20 cellular contexts compared by ENCODE assay signal in the genomic region with DNA sequence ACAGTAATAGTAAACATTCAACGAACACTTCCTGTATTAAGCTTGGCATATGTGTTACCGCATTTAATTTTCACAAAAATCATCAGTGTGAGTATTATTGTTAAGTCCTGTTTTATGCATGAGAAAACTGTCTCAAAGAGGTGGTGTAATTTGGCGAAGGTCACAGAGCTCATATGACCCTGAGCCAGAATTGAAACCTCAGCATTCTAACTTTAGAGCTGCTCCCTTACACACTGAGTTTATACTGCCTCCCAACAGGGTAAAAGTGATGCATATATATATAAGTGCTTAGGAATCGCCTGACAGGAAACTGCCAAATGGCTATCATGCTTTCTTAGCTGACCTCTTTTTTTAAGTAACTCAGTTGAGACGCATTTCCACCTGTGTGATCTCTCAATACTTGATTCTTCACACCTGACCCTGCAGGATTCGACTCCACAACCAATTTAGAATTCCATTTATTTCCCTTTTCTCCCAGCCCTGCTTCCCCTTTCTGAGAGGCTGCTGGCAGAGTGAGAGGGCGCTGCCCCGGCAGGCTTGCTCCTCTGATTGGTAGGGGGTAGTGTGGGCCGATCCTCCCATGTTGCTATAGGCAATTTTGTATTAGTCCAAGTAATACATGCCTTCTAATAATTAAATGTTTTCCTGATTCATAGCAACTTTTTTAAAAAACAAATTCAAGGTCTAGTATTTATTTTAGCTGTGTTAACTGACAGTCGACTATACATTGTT. TPM values are rescaled to one million over a fixed set of nuclear protein-coding genes. Genes with fewer than 3 reads are reported as not detected.
DNase-seq lines count a peak whose midpoint lies in the region; ATAC-seq and TF ChIP-seq lines count a peak whose summit lies in the region.
"Had no signal": no experiment of that assay in that cellular context is flagged by ENCODE, and none has a peak within 500 bp of the region (broad histone marks: within the 10 kb centered on the region; RNA-seq: fewer than 3 reads in every experiment).

No MANE protein-coding gene starts in this region.

- peaks cover 30% of the 10 kb centered on the region for H3K4me1 Mint-ChIP-seq in dendritic cell treated with granulocyte-macrophage colony-stimulating factor and Interleukin-4, amounts not matched to agents 40 ng/mL and 50 ng/mL, for 4 days (ENCODE audit: low read depth)
- H3K4me1 Mint-ChIP-seq in nephron progenitor cell = no peaks in the 10 kb centered on the region
- H3K4me1 Mint-ChIP-seq in CD8-positive, alpha-beta T cell (ENCODE audit: low read depth) = peaks cover 8% of the 10 kb centered on the region

- intact Hi-C loops in Right ventricle myocardium superior (cut with DNase I) (no loop called here), left ventricle myocardium inferior (cut with micrococcal nuclease) (no loop called here)
- intact Hi-C loops in dendritic cell treated with granulocyte-macrophage colony-stimulating factor and Interleukin-4, amounts not matched to agents 40 ng/mL and 50 ng/mL, for 4 days (cut with micrococcal nuclease) = no loop called here
- intact Hi-C loops in CD8-positive, alpha-beta T cell (cut with DNase I, micrococcal nuclease) = loop anchor here in 1 of 2 experiments (10.0 kb wide), 1 partner anchor 483 kb away; a partner anchor contains a TSS

- no peak overlapping the region for H3K4ac ChIP-seq in mesenchymal stem cell (ENCODE audit: low read depth in 1 of 2, low read length in 2 of 2)

- H3K18ac ChIP-seq in mesenchymal stem cell (ENCODE audit: low read depth in 1 of 2, low read length in 2 of 2) = no peak overlapping the region

- no peak overlapping the region for H3K23ac ChIP-seq in mesenchymal stem cell (ENCODE audit: low read length in 2 of 2)

- 100% methylated on average over 5 of the region's 10 CpGs for WGBS in mesenchymal stem cell

- no peak overlapping the region for H4K8ac ChIP-seq in mesenchymal stem cell (ENCODE audit: low read length)

- no peaks in the 10 kb centered on the region for H3K27me3 Mint-ChIP-seq in dendritic cell treated with granulocyte-macrophage colony-stimulating factor and Interleukin-4, amounts not matched to agents 40 ng/mL and 50 ng/mL, for 4 days
- H3K27me3 Mint-ChIP-seq in nephron progenitor cell (ENCODE audit: low read depth, poor library complexity) = no peaks in the 10 kb centered on the region
- no peaks in the 10 kb centered on the region for H3K27me3 Mint-ChIP-seq in CD8-positive, alpha-beta T cell (ENCODE audit: low read depth)
- H3K27me3 Mint-ChIP-seq: CD4-positive, alpha-beta memory T cell had no signal

- peak; percentile 65 for ATAC-seq in Right ventricle myocardium superior (ENCODE audit: poor library complexity)
- ATAC-seq in CD8-positive, alpha-beta T cell = no peak
- ATAC-seq: GM12878 had no signal

- H2BK15ac ChIP-seq in mesenchymal stem cell (ENCODE audit: low read depth, poor library complexity, severe bottlenecking) = no peak overlapping the region

- POLR2A ChIA-PET in CD8-positive, alpha-beta T cell (lab: Charles Lee) = no interaction called here

- H2BK12ac ChIP-seq in mesenchymal stem cell (ENCODE audit: low read length in 2 of 2) = no peak overlapping the region

- CTCF ChIA-PET in CD8-positive, alpha-beta T cell (lab: Charles Lee) = interaction anchor here (1.0 kb wide), 1 partner anchor 36 kb away, joined by 3 read pairs; no protein-coding TSS in a partner anchor

- no peak overlapping the region for H3K27ac ChIP-seq in left ventricle myocardium inferior (replicated peaks)
- H3K27ac ChIP-seq in mesenchymal stem cell (ENCODE audit: low read length, poor library complexity, severe bottlenecking) = no peak overlapping the region
- H3K27ac ChIP-seq in CD8-positive, alpha-beta T cell (ENCODE audit: low read depth, low read length) = no peak overlapping the region

- no peaks in the 10 kb centered on the region for H3K9me3 ChIP-seq in left ventricle myocardium inferior (replicated peaks)
- no peaks in the 10 kb centered on the region for H3K9me3 ChIP-seq in mesenchymal stem cell (ENCODE audit: control insufficient read depth, low read length)
- no peaks in the 10 kb centered on the region for H3K9me3 ChIP-seq in CD8-positive, alpha-beta T cell (ENCODE audit: low read length)
- H3K9me3 ChIP-seq: MG63 had no signal

- peak overlapping the region; percentile 12 for H3K27ac Mint-ChIP-seq in dendritic cell treated with granulocyte-macrophage colony-stimulating factor and Interleukin-4, amounts not matched to agents 40 ng/mL and 50 ng/mL, for 4 days
- H3K27ac Mint-ChIP-seq in nephron progenitor cell = no peak overlapping the region
- H3K27ac Mint-ChIP-seq in CD8-positive, alpha-beta T cell = no peak overlapping the region
- H3K27ac Mint-ChIP-seq: CD4-positive, alpha-beta memory T cell had no signal

- no peak for TF ChIP-seq CTCF in left ventricle myocardium inferior (IDR thresholded peaks at IDR 0.05; ENCODE audit: borderline replicate concordance)
- no peak for TF ChIP-seq CTCF in nephron progenitor cell (IDR thresholded peaks at IDR 0.05)
- no peak for TF ChIP-seq CTCF in CD8-positive, alpha-beta T cell (IDR thresholded peaks at IDR 0.05)

- no peak overlapping the region for H3K4me3 Mint-ChIP-seq in dendritic cell treated with granulocyte-macrophage colony-stimulating factor and Interleukin-4, amounts not matched to agents 40 ng/mL and 50 ng/mL, for 4 days
- no peak overlapping the region for H3K4me3 Mint-ChIP-seq in nephron progenitor cell
- H3K4me3 Mint-ChIP-seq in CD8-positive, alpha-beta T cell = no peak overlapping the region
- H3K4me3 Mint-ChIP-seq: CD4-positive, alpha-beta memory T cell had no signal

- no peak overlapping the region for H2AFZ ChIP-seq in mesenchymal stem cell (ENCODE audit: low read depth, low read length)

- no peak overlapping the region for H3K4me3 ChIP-seq in left ventricle myocardium inferior
- H3K4me3 ChIP-seq in mesenchymal stem cell (ENCODE audit: insufficient read depth in 1 of 2, low read depth in 1 of 2, low read length in 2 of 2) = no peak overlapping the region
- H3K4me3 ChIP-seq in CD8-positive, alpha-beta T cell (ENCODE audit: low read depth, low read length) = no peak overlapping the region
- H3K4me3 ChIP-seq: GM12878, MG63 had no signal

- no peak overlapping the region for H3K4me2 ChIP-seq in mesenchymal stem cell (ENCODE audit: low read length, poor library complexity, severe bottlenecking)

- H4K91ac ChIP-seq in mesenchymal stem cell (ENCODE audit: low read length) = no peak overlapping the region

- H3K36me3 ChIP-seq in left ventricle myocardium inferior = peaks cover 19% of the 10 kb centered on the region
- peaks cover 10 to 27% of the 10 kb centered on the region in 2 experiments for H3K36me3 ChIP-seq in mesenchymal stem cell (ENCODE audit: control insufficient read depth in 1 of 2, insufficient read depth in 2 of 2, low read depth in 1 of 2, low read length in 2 of 2)
- peaks cover 9% of the 10 kb centered on the region for H3K36me3 ChIP-seq in CD8-positive, alpha-beta T cell (ENCODE audit: insufficient read depth, low read length)

- no peak overlapping the region for H2AK5ac ChIP-seq in mesenchymal stem cell (ENCODE audit: low read length, severe bottlenecking)

- H3K9me3 Mint-ChIP-seq in dendritic cell treated with granulocyte-macrophage colony-stimulating factor and Interleukin-4, amounts not matched to agents 40 ng/mL and 50 ng/mL, for 4 days = no peaks in the 10 kb centered on the region
- H3K9me3 Mint-ChIP-seq in nephron progenitor cell = no peaks in the 10 kb centered on the region
- no peaks in the 10 kb centered on the region for H3K9me3 Mint-ChIP-seq in CD8-positive, alpha-beta T cell
- H3K9me3 Mint-ChIP-seq: CD4-positive, alpha-beta memory T cell had no signal

- H3K27me3 ChIP-seq in left ventricle myocardium inferior (ENCODE audit: low read depth) (no peaks in the 10 kb centered on the region), mesenchymal stem cell (ENCODE audit: control insufficient read depth in 1 of 2, insufficient read depth in 1 of 2, low read length in 2 of 2) (no peaks in the 10 kb centered on the region)
- H3K27me3 ChIP-seq in CD8-positive, alpha-beta T cell (ENCODE audit: insufficient read depth, low read length) = no peaks in the 10 kb centered on the region
- H3K27me3 ChIP-seq: MG63 had no signal

- H3K4me1 ChIP-seq in left ventricle myocardium inferior = peaks cover 53% of the 10 kb centered on the region
- H3K4me1 ChIP-seq in mesenchymal stem cell (ENCODE audit: control insufficient read depth, insufficient read depth, low read depth, low read length) = peaks cover 7% of the 10 kb centered on the region
- H3K4me1 ChIP-seq in CD8-positive, alpha-beta T cell (ENCODE audit: insufficient read depth, low read length) = no peaks in the 10 kb centered on the region

- H2BK120ac ChIP-seq in mesenchymal stem cell (ENCODE audit: low read depth, low read length) = no peak overlapping the region

- H3K79me1 ChIP-seq in mesenchymal stem cell (replicated peaks; ENCODE audit: low read length, poor library complexity, severe bottlenecking) = peaks cover 25% of the 10 kb centered on the region

- DNase-seq in Right ventricle myocardium superior (no peak), left ventricle myocardium inferior (no peak), mesenchymal stem cell (no peak), nephron progenitor cell (no peak), NCI-H446 (lab: John Stamatoyannopoulos, UW) (no peak)
- no peak for DNase-seq in stimulated activated CD4-positive, alpha-beta T cell treated with anti-CD3 and anti-CD28 coated beads, Interleukin-12 subunit alpha, Interleukin-12 subunit beta, amount 100 ng/mL, for 4 hours
- no peak for DNase-seq in CD8-positive, alpha-beta T cell
- DNase-seq: CD4-positive, alpha-beta memory T cell; DMS53; EL; GOT3; Kasumi-1; MG63; NCI-H1092; NCI-H1436 treated with DMSO at 0.1 percent for 48 hours; NCI-H2081; NK-92 treated with Interleukin-12 subunit alpha and Interleukin-12 subunit beta, amount 100 ng/mL, for 24 hours; SHP77 treated with DMSO at 0.1 percent for 48 hours had no signal

- no peak overlapping the region for H2BK5ac ChIP-seq in mesenchymal stem cell (ENCODE audit: low read depth, low read length, poor library complexity, severe bottlenecking)

- peaks cover 40% of the 10 kb centered on the region for H3K36me3 Mint-ChIP-seq in dendritic cell treated with granulocyte-macrophage colony-stimulating factor and Interleukin-4, amounts not matched to agents 40 ng/mL and 50 ng/mL, for 4 days (ENCODE audit: low read depth)
- H3K36me3 Mint-ChIP-seq in nephron progenitor cell (ENCODE audit: low read depth) = peaks cover 27% of the 10 kb centered on the region
- H3K36me3 Mint-ChIP-seq in CD8-positive, alpha-beta T cell = peaks cover 66% of the 10 kb centered on the region

- H3K9ac ChIP-seq in mesenchymal stem cell (ENCODE audit: low read length) = peak overlapping the region; percentile 73

- no peak overlapping the region for H3K14ac ChIP-seq in mesenchymal stem cell (ENCODE audit: low read length in 2 of 2)

RNA-seq across cellular contexts. Expression of a gene that starts 40.5 kb away (rescaled TPM):
- total RNA-seq in Right ventricle myocardium superior (15.0 TPM), left ventricle myocardium inferior (17.9 TPM)
- 8.0 TPM for polyA plus RNA-seq in mesenchymal stem cell (2013, experiment 1 of 2)
- polyA plus RNA-seq in mesenchymal stem cell (2013, experiment 2 of 2) = 7.1 TPM
- 10 to 100 TPM; 20.9 to 21.3 TPM for total RNA-seq in CD8-positive, alpha-beta T cell
